In genomic region chr3:107487490-107487889, GRCh38 we compare ENCODE assay signal across 28 cellular contexts.
"Had no signal": no experiment of that assay in that cellular context is flagged by ENCODE, and none has a peak within 500 bp of the region (broad histone marks: within the 10 kb centered on the region; RNA-seq: fewer than 3 reads in every experiment).

No MANE protein-coding gene starts in this region.

- ATAC-seq: esophagus mucosa; gastroesophageal sphincter; heart left ventricle; left lung; naive thymus-derived CD4-positive, alpha-beta T cell; right lobe of liver had no signal

- H3K4me1 Mint-ChIP-seq: naive thymus-derived CD4-positive, alpha-beta T cell had no signal

- H3K27ac Mint-ChIP-seq: dendritic cell treated with granulocyte-macrophage colony-stimulating factor and Interleukin-4, amounts not matched to agents 40 ng/mL and 50 ng/mL, for 4 days; endodermal cell; naive thymus-derived CD4-positive, alpha-beta T cell; nephron; neural progenitor cell; progenitor cell of endocrine pancreas; type B pancreatic cell had no signal

- H3K4me3 ChIP-seq: colonic mucosa, gastroesophageal sphincter, heart left ventricle, hepatocyte, left lung, neural progenitor cell, right lobe of liver, testis, tibial artery had no signal

- H3K36me3 ChIP-seq: colonic mucosa, gastroesophageal sphincter, heart left ventricle, left lung, neural progenitor cell, right lobe of liver, tibial artery had no signal

- H3K9ac ChIP-seq: neural progenitor cell, parathyroid adenoma had no signal

- DNase-seq: colonic mucosa; effector CD8-positive, alpha-beta T cell; endodermal cell; foreskin fibroblast; heart left ventricle; kidney; left lung; mesenchymal stem cell; midbrain; naive thymus-derived CD4-positive, alpha-beta T cell; right lobe of liver; small intestine; stimulated activated CD4-positive, alpha-beta T cell treated with anti-CD3 and anti-CD28 coated beads, Interleukin-15, amount 100 ng/mL, for 24 hours; stimulated activated CD4-positive, alpha-beta T cell treated with anti-CD3 and anti-CD28 coated beads, Interleukin-2, amount 100 ng/mL, for 48 hours; stimulated activated naive CD4-positive, alpha-beta T cell; substantia nigra; testis; tibial artery had no signal

- H3K27ac ChIP-seq: colonic mucosa, epithelial cell of prostate, gastroesophageal sphincter, heart left ventricle, hepatocyte, left lung, neural progenitor cell, parathyroid adenoma, right lobe of liver, testis, tibial artery had no signal

- H3K9me3 ChIP-seq: colonic mucosa, gastroesophageal sphincter, heart left ventricle, left lung, right lobe of liver, testis, tibial artery had no signal

- H3K79me2 ChIP-seq: hepatocyte, parathyroid adenoma had no signal

- H3K9me3 Mint-ChIP-seq: dendritic cell treated with granulocyte-macrophage colony-stimulating factor and Interleukin-4, amounts not matched to agents 40 ng/mL and 50 ng/mL, for 4 days; endodermal cell; nephron; neural progenitor cell; type B pancreatic cell had no signal

- H3K4me2 ChIP-seq: hepatocyte, neural progenitor cell had no signal

- H3K4me3 Mint-ChIP-seq: dendritic cell treated with granulocyte-macrophage colony-stimulating factor and Interleukin-4, amounts not matched to agents 40 ng/mL and 50 ng/mL, for 4 days; endodermal cell; naive thymus-derived CD4-positive, alpha-beta T cell; nephron; neural progenitor cell; type B pancreatic cell had no signal

- H2AFZ ChIP-seq: hepatocyte, neural progenitor cell, parathyroid adenoma had no signal

- H3K27me3 ChIP-seq: colonic mucosa, gastroesophageal sphincter, heart left ventricle, hepatocyte, left lung, neural progenitor cell, right lobe of liver, testis, tibial artery had no signal

- H3K36me3 Mint-ChIP-seq: naive thymus-derived CD4-positive, alpha-beta T cell; neural progenitor cell; type B pancreatic cell had no signal

- FAIRE-seq: small intestine had no signal

- H3K27me3 Mint-ChIP-seq: dendritic cell treated with granulocyte-macrophage colony-stimulating factor and Interleukin-4, amounts not matched to agents 40 ng/mL and 50 ng/mL, for 4 days; progenitor cell of endocrine pancreas; type B pancreatic cell had no signal

- H3K4me1 ChIP-seq: colonic mucosa, gastroesophageal sphincter, heart left ventricle, left lung, testis, tibial artery had no signal
